In the genomic region with DNA sequence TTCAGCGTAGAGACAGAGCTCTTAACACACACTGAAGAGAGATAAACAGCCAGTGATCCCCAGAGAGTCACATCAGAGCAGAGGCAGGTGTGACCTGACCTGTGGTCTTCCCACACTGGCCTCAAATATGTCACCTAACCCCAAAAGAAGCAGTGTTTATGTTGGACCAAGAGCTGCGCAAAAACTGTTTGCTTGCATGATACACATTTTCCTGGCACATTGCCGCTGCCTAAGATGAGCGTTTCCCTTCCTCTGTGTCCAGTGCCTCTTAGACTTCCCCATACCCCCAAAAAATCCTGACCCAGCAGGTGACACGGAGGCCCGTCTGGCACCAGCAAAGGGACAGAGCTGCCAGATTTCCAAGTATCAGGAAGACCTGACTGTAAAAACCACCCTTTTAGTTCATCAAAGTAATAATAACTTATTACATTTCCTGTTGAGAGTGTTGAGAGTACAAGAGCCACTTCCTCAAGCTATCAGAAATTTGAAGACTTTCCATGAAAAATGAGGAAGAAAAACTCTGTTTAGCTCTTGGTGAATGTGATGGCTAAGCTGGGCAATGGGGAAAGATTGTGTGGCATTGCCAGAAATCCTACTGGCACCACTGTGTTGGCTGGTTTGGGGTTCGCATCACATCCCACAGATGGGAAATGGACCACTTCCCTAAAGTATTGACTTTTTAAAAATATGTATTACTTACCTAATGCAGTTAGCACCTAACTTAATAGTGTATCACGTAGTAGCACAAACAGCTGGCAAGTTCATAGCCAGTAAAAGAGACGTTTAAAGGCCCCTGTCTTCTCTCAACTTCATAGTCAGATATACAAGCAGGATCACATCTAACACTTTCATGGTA, we compare ENCODE assay signal across 11 cellular contexts. TPM values are rescaled to one million over a fixed set of nuclear protein-coding genes. Genes with fewer than 3 reads are reported as not detected.
A peak's percentile ranks its signal among the peaks of the same experiment; 100 is the strongest.
DNase-seq lines count a peak whose midpoint lies in the region; ATAC-seq lines count a peak whose summit lies in the region.
"Had no signal": no experiment of that assay in that cellular context is flagged by ENCODE, and none has a peak within 500 bp of the region (broad histone marks: within the 10 kb centered on the region; RNA-seq: fewer than 3 reads in every experiment).

No MANE protein-coding gene starts in this region.

- H3K36me3 Mint-ChIP-seq in activated T-helper 17 cell treated with anti-CD3 and anti-CD28 coated beads, Interleukin-2, amount 50 U/mL, for 72 hours (ENCODE audit: low read depth): peaks cover 2% of the 10 kb centered on the region

- peaks cover 25% of the 10 kb centered on the region for H3K4me1 Mint-ChIP-seq in activated T-helper 17 cell treated with anti-CD3 and anti-CD28 coated beads, Interleukin-2, amount 50 U/mL, for 72 hours

- no peak overlapping the region for H3K27ac Mint-ChIP-seq in activated T-helper 17 cell treated with anti-CD3 and anti-CD28 coated beads, Interleukin-2, amount 50 U/mL, for 72 hours

- H3K9me3 Mint-ChIP-seq in activated T-helper 17 cell treated with anti-CD3 and anti-CD28 coated beads, Interleukin-2, amount 50 U/mL, for 72 hours: no peaks in the 10 kb centered on the region

- H3K4me3 Mint-ChIP-seq in activated T-helper 17 cell treated with anti-CD3 and anti-CD28 coated beads, Interleukin-2, amount 50 U/mL, for 72 hours: no peak overlapping the region

- ATAC-seq in HG02798 (IDR thresholded peaks at IDR 0.05; ENCODE audit: poor library complexity, unreplicated experiment): peak; percentile 44
- ATAC-seq in activated T-helper 17 cell treated with anti-CD3 and anti-CD28 coated beads, Interleukin-2, amount 50 U/mL, for 72 hours (replicated peaks): peak; percentile 38
- ATAC-seq in HG02885 (IDR thresholded peaks at IDR 0.05; ENCODE audit: poor library complexity, unreplicated experiment): no peak
- ATAC-seq in GM21390 (IDR thresholded peaks at IDR 0.05; ENCODE audit: unreplicated experiment): no peak

- DNase-seq in AG08396 (ENCODE audit: low spot score): peak; percentile 46
- DNase-seq in iris pigment epithelial cell (ENCODE audit: low read depth): peak; percentile 24
- DNase-seq in NCI-H226: no peak
- DNase-seq in NCI-H1436 (lab: John Stamatoyannopoulos, UW): no peak
- DNase-seq: activated gamma-delta T cell treated with Interleukin-2 at 50 U/mL for 16 hours, NCI-H2081 treated with DMSO at 0.1 percent for 48 hours, small intestine had no signal

- H3K27me3 Mint-ChIP-seq in activated T-helper 17 cell treated with anti-CD3 and anti-CD28 coated beads, Interleukin-2, amount 50 U/mL, for 72 hours: peaks cover 49% of the 10 kb centered on the region

RNA-seq across cellular contexts. Expression of a gene that starts 6.7 kb away (rescaled TPM):
- 10 to 100 TPM; 26.8 to 41.9 TPM for total RNA-seq in activated T-helper 17 cell treated with anti-CD3 and anti-CD28 coated beads, Interleukin-2, amount 50 U/mL, for 72 hours

Comparison
In these comparisons a context has a peak if more than half of its experiments do, and no peak if none do; other contexts are left out.
1. DNase-seq: peak in AG08396 (single experiment) and iris pigment epithelial cell (single experiment); none in NCI-H226 (single experiment) and NCI-H1436 (single experiment).
2. ATAC-seq: peak in HG02798 (single experiment) and activated T-helper 17 cell treated with anti-CD3 and anti-CD28 coated beads, Interleukin-2, amount 50 U/mL, for 72 hours (single experiment); none in HG02885 (single experiment) and GM21390 (single experiment).